Comparison of ENCODE assay signal across 33 cellular contexts in the genomic region with DNA sequence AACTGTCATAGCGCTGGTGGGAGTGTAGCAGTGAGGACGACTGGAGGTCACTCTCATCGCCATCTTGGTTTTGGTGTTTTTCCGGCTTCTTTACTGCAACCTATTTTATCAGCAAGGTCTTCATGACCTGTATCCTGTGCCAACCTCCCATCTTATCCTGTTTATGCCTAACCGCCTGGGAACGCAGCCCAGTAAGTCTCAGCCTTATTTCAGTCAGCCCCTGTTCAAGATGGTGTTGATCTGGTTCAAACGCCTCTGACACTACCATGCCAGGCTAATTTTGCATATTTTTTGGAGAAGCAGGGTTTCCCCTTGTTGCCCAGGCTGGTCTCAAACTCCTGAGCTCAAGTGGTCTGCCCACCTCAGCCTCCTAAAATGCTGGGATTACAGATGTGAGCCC.
"Had no signal": no experiment of that assay in that cellular context is flagged by ENCODE, and none has a peak within 500 bp of the region (broad histone marks: within the 10 kb centered on the region; RNA-seq: fewer than 3 reads in every experiment).

No MANE protein-coding gene starts in this region.

- H3K9me3 ChIP-seq: SJSA1, SK-N-SH had no signal

- H3K4me3 ChIP-seq: PC-9, SJSA1 had no signal

- DNase-seq: Karpas-422, KBM-7, MM.1S, MV-4-11, NCI-H1092, NCI-H1105, NCI-H1417, NCI-H1436, NCI-H146, NCI-H1694, NCI-H187, NCI-H2029, NCI-H2081 treated with DMSO at 0.1 percent for 48 hours, NCI-H2107, NCI-H2171, NCI-H226, NCI-H446 treated with DMSO at 0.1 percent for 48 hours, NCI-H510A, NCI-H524, NCI-H526, NCI-H69, NCI-H748 treated with DMSO at 0.1 percent for 48 hours, NCI-H82, PC-9, Right ventricle myocardium superior, SHP77 treated with DMSO at 0.1 percent for 48 hours, SK-N-SH, SW 1271 had no signal

- H2AFZ ChIP-seq: PC-9 had no signal

- H3K27ac ChIP-seq: KMS-11, PC-9, RWPE1, SJSA1 had no signal

- H3K4me2 ChIP-seq: KMS-11, PC-9, SK-N-SH had no signal

- H3K36me3 ChIP-seq: SJSA1 had no signal

- H3K27me3 ChIP-seq: SJSA1 had no signal

- H3K9ac ChIP-seq: KMS-11, SK-N-SH had no signal

- FAIRE-seq: RCC 7860 had no signal

- H3K4me1 ChIP-seq: SJSA1 had no signal

- ATAC-seq: Panc1 had no signal
